1 cellular context compared by ENCODE assay signal in genomic region chr10:86759073-86759672, GRCh38.
TF ChIP-seq lines count a peak whose summit lies in the region.

No MANE protein-coding gene starts in this region.

TF ChIP-seq in SK-N-SH treated with all-trans-retinoic acid at 6 μM for 48 hours, 23 proteins besides CTCF, POLR2A, EP300 and RAD21 (continued from another document):
- no peak for TF ChIP-seq TSHZ2 (CRISPR knock-in tag; IDR thresholded peaks at IDR 0.05)
